Comparison of ENCODE assay signal across 32 cellular contexts in genomic region chr16:62010186-62010585, GRCh38. TPM values are rescaled to one million over a fixed set of nuclear protein-coding genes. Genes with fewer than 3 reads are reported as not detected.
"Had no signal": no experiment of that assay in that cellular context is flagged by ENCODE, and none has a peak within 500 bp of the region (broad histone marks: within the 10 kb centered on the region; RNA-seq: fewer than 3 reads in every experiment).

No MANE protein-coding gene starts in this region.

- H3K9me3 ChIP-seq: left lung, neutrophil, sigmoid colon, suprapubic skin, thoracic aorta, tibial artery, upper lobe of right lung had no signal

- H3K27ac ChIP-seq: left lung, neural progenitor cell, neutrophil, parathyroid adenoma, sigmoid colon, spleen, suprapubic skin, thoracic aorta, tibial artery, upper lobe of right lung had no signal

- H3K79me2 ChIP-seq: parathyroid adenoma had no signal

- H3K36me3 ChIP-seq: left lung, neutrophil, sigmoid colon, spleen, suprapubic skin, thoracic aorta, tibial artery, upper lobe of right lung had no signal

- H3K4me1 ChIP-seq: left lung, neural progenitor cell, parathyroid adenoma, spleen, suprapubic skin, upper lobe of right lung had no signal

- FAIRE-seq: islet of Langerhans, kidney, small intestine, urothelium cell line had no signal

- H3K27me3 ChIP-seq: left lung, neural progenitor cell, neutrophil, sigmoid colon, spleen, suprapubic skin, tibial artery, upper lobe of right lung had no signal

- H3K4me2 ChIP-seq: neural progenitor cell had no signal

- DNase-seq: hippocampal formation; immature natural killer cell; kidney; left colon; left lung; mesendoderm; naive B cell; natural killer cell; nephron progenitor cell; occipital lobe; retina; right cardiac atrium; sigmoid colon; small intestine; spleen; stimulated activated CD4-positive, alpha-beta T cell treated with anti-CD3 and anti-CD28 coated beads, Interleukin-4, amount 100 ng/mL, for 24 hours; stimulated activated naive CD4-positive, alpha-beta T cell; tibial artery; trophoblast cell; upper lobe of right lung had no signal

- H3K9ac ChIP-seq: neural progenitor cell, parathyroid adenoma had no signal

- H2AFZ ChIP-seq: neural progenitor cell, parathyroid adenoma had no signal

- H3K4me3 ChIP-seq: left lung, lung, neural progenitor cell, sigmoid colon, spleen, suprapubic skin, thoracic aorta, tibial artery, upper lobe of right lung had no signal

RNA-seq across cellular contexts. Expression of gene CDH8, which starts 26.1 kb away (rescaled TPM):
- total RNA-seq: left colon, mononuclear cell, natural killer cell, pulmonary artery endothelial cell, right cardiac atrium, subcutaneous adipose tissue had no signal
- polyA plus RNA-seq: immature natural killer cell, liver had no signal
